ENCODE assay signal across 1 cellular context in the genomic region with DNA sequence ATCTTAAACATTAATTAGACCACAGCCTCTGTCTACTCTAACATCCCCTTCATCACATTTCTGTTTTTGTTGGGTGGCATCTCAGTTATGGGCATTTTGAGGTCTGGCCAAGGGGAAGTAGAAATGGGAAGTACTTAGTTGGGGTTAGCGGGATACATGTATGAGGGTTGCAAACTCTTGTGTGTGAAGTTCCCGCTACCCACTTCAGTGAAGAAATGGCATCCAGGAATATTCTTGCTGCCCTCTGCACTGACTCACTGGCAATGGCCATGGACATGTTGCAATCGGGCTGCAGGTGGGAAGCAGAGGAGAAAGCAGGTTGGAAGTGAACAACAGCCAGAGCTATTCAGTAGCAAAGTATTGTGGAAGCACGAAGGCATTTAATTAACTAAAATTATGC.
TF ChIP-seq lines count a peak whose summit lies in the region.

No MANE protein-coding gene starts in this region.

TF ChIP-seq in WTC11, 78 proteins besides CTCF, POLR2A, EP300 and RAD21 (continued from another document):
- TF ChIP-seq, protein P1, sequence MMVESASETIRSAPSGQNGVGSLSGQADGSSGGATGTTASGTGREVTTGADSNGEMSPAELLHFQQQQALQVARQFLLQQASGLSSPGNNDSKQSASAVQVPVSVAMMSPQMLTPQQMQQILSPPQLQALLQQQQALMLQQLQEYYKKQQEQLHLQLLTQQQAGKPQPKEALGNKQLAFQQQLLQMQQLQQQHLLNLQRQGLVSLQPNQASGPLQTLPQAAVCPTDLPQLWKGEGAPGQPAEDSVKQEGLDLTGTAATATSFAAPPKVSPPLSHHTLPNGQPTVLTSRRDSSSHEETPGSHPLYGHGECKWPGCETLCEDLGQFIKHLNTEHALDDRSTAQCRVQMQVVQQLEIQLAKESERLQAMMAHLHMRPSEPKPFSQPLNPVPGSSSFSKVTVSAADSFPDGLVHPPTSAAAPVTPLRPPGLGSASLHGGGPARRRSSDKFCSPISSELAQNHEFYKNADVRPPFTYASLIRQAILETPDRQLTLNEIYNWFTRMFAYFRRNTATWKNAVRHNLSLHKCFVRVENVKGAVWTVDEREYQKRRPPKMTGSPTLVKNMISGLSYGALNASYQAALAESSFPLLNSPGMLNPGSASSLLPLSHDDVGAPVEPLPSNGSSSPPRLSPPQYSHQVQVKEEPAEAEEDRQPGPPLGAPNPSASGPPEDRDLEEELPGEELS (CRISPR knock-in tag; IDR thresholded peaks at IDR 0.05), result no peak
- TF ChIP-seq EMX1 (CRISPR knock-in tag; IDR thresholded peaks at IDR 0.05), result no peak
- no peak for TF ChIP-seq CREM (CRISPR knock-in tag; IDR thresholded peaks at IDR 0.05)
- no peak for TF ChIP-seq CBFB (CRISPR knock-in tag; IDR thresholded peaks at IDR 0.05; ENCODE audit: low read depth)
- no peak for TF ChIP-seq JUN (CRISPR knock-in tag; IDR thresholded peaks at IDR 0.05)
- TF ChIP-seq ATF1 (CRISPR knock-in tag; IDR thresholded peaks at IDR 0.05), result no peak
- TF ChIP-seq FOXP1 (CRISPR knock-in tag; IDR thresholded peaks at IDR 0.05; ENCODE audit: borderline replicate concordance), result no peak
- TF ChIP-seq, protein P2, sequence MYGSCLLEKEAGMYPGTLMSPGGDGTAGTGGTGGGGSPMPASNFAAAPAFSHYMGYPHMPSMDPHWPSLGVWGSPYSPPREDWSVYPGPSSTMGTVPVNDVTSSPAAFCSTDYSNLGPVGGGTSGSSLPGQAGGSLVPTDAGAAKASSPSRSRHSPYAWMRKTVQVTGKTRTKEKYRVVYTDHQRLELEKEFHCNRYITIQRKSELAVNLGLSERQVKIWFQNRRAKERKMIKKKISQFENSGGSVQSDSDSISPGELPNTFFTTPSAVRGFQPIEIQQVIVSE (CRISPR knock-in tag; IDR thresholded peaks at IDR 0.05; ENCODE audit: borderline replicate concordance), result no peak
- no peak for TF ChIP-seq FOXK1 (CRISPR knock-in tag; IDR thresholded peaks at IDR 0.05)
- TF ChIP-seq NR2C2 (CRISPR knock-in tag; IDR thresholded peaks at IDR 0.05), result no peak
- TF ChIP-seq TCF7 (CRISPR knock-in tag; IDR thresholded peaks at IDR 0.05; ENCODE audit: low read depth), result no peak
- TF ChIP-seq, protein P3, sequence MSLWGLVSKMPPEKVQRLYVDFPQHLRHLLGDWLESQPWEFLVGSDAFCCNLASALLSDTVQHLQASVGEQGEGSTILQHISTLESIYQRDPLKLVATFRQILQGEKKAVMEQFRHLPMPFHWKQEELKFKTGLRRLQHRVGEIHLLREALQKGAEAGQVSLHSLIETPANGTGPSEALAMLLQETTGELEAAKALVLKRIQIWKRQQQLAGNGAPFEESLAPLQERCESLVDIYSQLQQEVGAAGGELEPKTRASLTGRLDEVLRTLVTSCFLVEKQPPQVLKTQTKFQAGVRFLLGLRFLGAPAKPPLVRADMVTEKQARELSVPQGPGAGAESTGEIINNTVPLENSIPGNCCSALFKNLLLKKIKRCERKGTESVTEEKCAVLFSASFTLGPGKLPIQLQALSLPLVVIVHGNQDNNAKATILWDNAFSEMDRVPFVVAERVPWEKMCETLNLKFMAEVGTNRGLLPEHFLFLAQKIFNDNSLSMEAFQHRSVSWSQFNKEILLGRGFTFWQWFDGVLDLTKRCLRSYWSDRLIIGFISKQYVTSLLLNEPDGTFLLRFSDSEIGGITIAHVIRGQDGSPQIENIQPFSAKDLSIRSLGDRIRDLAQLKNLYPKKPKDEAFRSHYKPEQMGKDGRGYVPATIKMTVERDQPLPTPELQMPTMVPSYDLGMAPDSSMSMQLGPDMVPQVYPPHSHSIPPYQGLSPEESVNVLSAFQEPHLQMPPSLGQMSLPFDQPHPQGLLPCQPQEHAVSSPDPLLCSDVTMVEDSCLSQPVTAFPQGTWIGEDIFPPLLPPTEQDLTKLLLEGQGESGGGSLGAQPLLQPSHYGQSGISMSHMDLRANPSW (CRISPR knock-in tag; conservative IDR thresholded peaks at IDR 0.05; ENCODE audit: low read depth), result no peak
- no peak for TF ChIP-seq ZNF671 (CRISPR knock-in tag; IDR thresholded peaks at IDR 0.05)
- no peak for TF ChIP-seq ZNF232 (CRISPR knock-in tag; IDR thresholded peaks at IDR 0.05)
